14 cellular contexts compared by ENCODE assay signal in genomic region chr12:114690267-114691135, GRCh38. TPM values are rescaled to one million over a fixed set of nuclear protein-coding genes. Genes with fewer than 3 reads are reported as not detected.
A peak's percentile ranks its signal among the peaks of the same experiment; 100 is the strongest.
DNase-seq lines count a peak whose midpoint lies in the region; ATAC-seq and TF ChIP-seq lines count a peak whose summit lies in the region.
"Had no signal": no experiment of that assay in that cellular context is flagged by ENCODE, and none has a peak within 500 bp of the region (broad histone marks: within the 10 kb centered on the region; RNA-seq: fewer than 3 reads in every experiment).

No MANE protein-coding gene starts in this region.

- TF ChIP-seq POLR2A in suprapubic skin (IDR thresholded peaks at IDR 0.05) = no peak

- peaks cover 13% of the 10 kb centered on the region for H3K4me1 ChIP-seq in iPS-15b (ENCODE audit: control insufficient read depth, insufficient read depth, low read length)
- peaks cover 38% of the 10 kb centered on the region for H3K4me1 ChIP-seq in suprapubic skin

- WGBS in suprapubic skin = 72% methylated on average over 8 of the region's 8 CpGs

- ATAC-seq in HG03442 (IDR thresholded peaks at IDR 0.05; ENCODE audit: unreplicated experiment) (no peak), HG03432 (IDR thresholded peaks at IDR 0.05; ENCODE audit: unreplicated experiment) (no peak)
- ATAC-seq: K562 had no signal

- DNase-seq in EH (ENCODE audit: low read depth) = peak; percentile 18
- DNase-seq in M059J (ENCODE audit: low read depth) = peak; percentile 61
- DNase-seq in suprapubic skin (ENCODE audit: low spot score in 2 of 2) = no peak
- no peak for DNase-seq in NCI-H2029 treated with DMSO at 0.1 percent for 48 hours (lab: John Stamatoyannopoulos, UW)
- no peak for DNase-seq in occipital lobe (lab: John Stamatoyannopoulos, UW)
- DNase-seq: Caco-2, NCI-H1092 had no signal

- no peak overlapping the region for H3K9ac ChIP-seq in iPS-15b (ENCODE audit: low read depth, low read length)

- TF ChIP-seq CTCF in suprapubic skin (IDR thresholded peaks at IDR 0.05) = no peak

- H3K4me3 ChIP-seq in iPS-15b (ENCODE audit: low read depth, low read length) (peak overlapping the region; percentile 30), suprapubic skin (peak overlapping the region; percentile 55)
- H3K4me3 ChIP-seq: HAP-1, K562 had no signal

- no peaks in the 10 kb centered on the region for H3K9me3 ChIP-seq in iPS-15b (ENCODE audit: control insufficient read depth, insufficient read depth, low read length)
- no peaks in the 10 kb centered on the region for H3K9me3 ChIP-seq in suprapubic skin
- H3K9me3 ChIP-seq: Caco-2, HAP-1 had no signal

- H3K36me3 ChIP-seq in iPS-15b (ENCODE audit: control insufficient read depth, insufficient read depth, low read length) = no peaks in the 10 kb centered on the region
- no peaks in the 10 kb centered on the region for H3K36me3 ChIP-seq in suprapubic skin
- H3K36me3 ChIP-seq: HAP-1 had no signal

- TF ChIP-seq EP300 in suprapubic skin (IDR thresholded peaks at IDR 0.05) = no peak

- H3K27ac ChIP-seq in suprapubic skin = peak overlapping the region; percentile 84
- H3K27ac ChIP-seq: HL-60 had no signal

- H3K27me3 ChIP-seq in iPS-15b (ENCODE audit: control insufficient read depth, insufficient read depth, low read length) (peaks cover 100% of the 10 kb centered on the region), suprapubic skin (peaks cover 63% of the 10 kb centered on the region)

RNA-seq across cellular contexts. Expression of gene TBX3, which starts 6.5 kb away (rescaled TPM):
- total RNA-seq in M059J (2014; rRNA removed; shearing (Covaris generic)) = 50.3 and 90.4 TPM in 2 replicates
- 10 to 100 TPM; 23.4 to 35.6 (median 28.7) TPM for total RNA-seq in suprapubic skin
- 1.2 TPM for total RNA-seq in occipital lobe
- total RNA-seq: G401 had no signal

Comparison
In these comparisons a context has a peak if more than half of its experiments do, and no peak if none do; other contexts are left out.
1. DNase-seq: peak in EH (single experiment) and M059J (single experiment); none in suprapubic skin (0 of 2), NCI-H2029 treated with DMSO at 0.1 percent for 48 hours (single experiment) and occipital lobe (single experiment).
2. RNA of gene TBX3, which starts 6.5 kb away (total RNA-seq): 50.3 to 90.4 TPM in M059J and 23.4 to 35.6 TPM in suprapubic skin; 1.2 TPM in occipital lobe (single experiment); every median in the first group is over 10 times any median in the second.